Comparison of ENCODE assay signal across 13 cellular contexts in the genomic region with DNA sequence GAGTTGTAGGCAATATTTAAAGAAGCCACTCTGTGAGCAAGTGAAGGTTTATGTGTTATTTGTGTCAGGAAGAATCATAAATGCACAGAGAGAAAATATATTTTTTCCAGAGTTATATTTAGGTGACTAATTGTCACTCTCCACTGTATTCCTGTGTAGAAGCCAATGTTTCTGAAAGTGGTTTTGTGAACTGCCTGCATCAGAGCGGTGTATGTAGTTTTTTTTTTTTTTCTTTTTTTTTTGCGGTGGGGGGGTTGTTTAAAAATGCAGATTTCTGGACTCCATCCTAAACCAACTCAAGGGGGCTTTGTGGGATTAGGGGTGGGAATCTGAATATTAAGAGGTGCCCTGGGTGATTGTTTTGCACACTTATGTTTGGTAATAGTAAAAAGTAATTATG.
DNase-seq lines count a peak whose midpoint lies in the region; FAIRE-seq and TF ChIP-seq lines count a peak whose summit lies in the region.
"Had no signal": no experiment of that assay in that cellular context is flagged by ENCODE, and none has a peak within 500 bp of the region (broad histone marks: within the 10 kb centered on the region; RNA-seq: fewer than 3 reads in every experiment).

No MANE protein-coding gene starts in this region.

- H3K27ac ChIP-seq in KMS-11 (no peak overlapping the region), astrocyte (ENCODE audit: low read depth, low read length) (no peak overlapping the region)
- H3K27ac ChIP-seq: C4-2B had no signal

- H3K4me2 ChIP-seq in KMS-11: peak overlapping the region; percentile 55; the same call in 1 of the 2 replicates
- no peak overlapping the region for H3K4me2 ChIP-seq in astrocyte (ENCODE audit: low read length)

- H3K9me3 Mint-ChIP-seq in astrocyte (ENCODE audit: unreplicated experiment): peaks cover 2% of the 10 kb centered on the region
- H3K9me3 Mint-ChIP-seq in nephron: no peaks in the 10 kb centered on the region

- H3K27me3 ChIP-seq in KMS-11 (ENCODE audit: insufficient read depth, low read depth) (no peaks in the 10 kb centered on the region), astrocyte (ENCODE audit: insufficient read depth, low read length) (no peaks in the 10 kb centered on the region)

- peak overlapping the region; percentile 93 for H3K27ac Mint-ChIP-seq in astrocyte (ENCODE audit: unreplicated experiment)
- H3K27ac Mint-ChIP-seq in nephron: peak overlapping the region; percentile 11 to 40 (median 40)

- H3K4me3 ChIP-seq in KMS-11 (IDR thresholded peaks at IDR 0.05; ENCODE audit: insufficient read depth, low read depth, low read length) (no peak overlapping the region), astrocyte (ENCODE audit: insufficient read depth, low read depth, low read length) (no peak overlapping the region)

- no peaks in the 10 kb centered on the region for H3K36me3 Mint-ChIP-seq in astrocyte (ENCODE audit: low read depth, unreplicated experiment)
- H3K36me3 Mint-ChIP-seq in nephron (ENCODE audit: low read depth): peaks cover 16% of the 10 kb centered on the region

- peaks cover 45% of the 10 kb centered on the region for H3K4me1 Mint-ChIP-seq in astrocyte (ENCODE audit: low read depth, unreplicated experiment)
- H3K4me1 Mint-ChIP-seq in nephron: peaks cover 40% of the 10 kb centered on the region

- DNase-seq in astrocyte (ENCODE audit: low read depth): no peak
- no peak for DNase-seq in medulla oblongata (ENCODE audit: extremely low spot score)
- no peak for DNase-seq in stimulated activated CD4-positive, alpha-beta T cell treated with anti-CD3 and anti-CD28 coated beads, Interleukin-2, amount 100 ng/mL, for 48 hours
- DNase-seq in NCI-H1417 (lab: John Stamatoyannopoulos, UW): no peak
- no peak for DNase-seq in NCI-H2081 treated with DMSO at 0.1 percent for 48 hours (lab: John Stamatoyannopoulos, UW)
- DNase-seq: H7, Karpas-422, NCI-H2227 treated with DMSO at 0.1 percent for 48 hours, NCI-H526, PC-3 had no signal

- FAIRE-seq in astrocyte (lab: Jason Lieb, UNC): no peak

- no peaks in the 10 kb centered on the region for H3K36me3 ChIP-seq in KMS-11 (ENCODE audit: insufficient read depth)
- H3K36me3 ChIP-seq in astrocyte (ENCODE audit: insufficient read depth, low read length): no peaks in the 10 kb centered on the region

- no peaks in the 10 kb centered on the region for H4K20me1 ChIP-seq in KMS-11 (ENCODE audit: insufficient read depth)
- H4K20me1 ChIP-seq in astrocyte (ENCODE audit: insufficient read depth, low read length): no peaks in the 10 kb centered on the region

- H3K9me3 ChIP-seq in astrocyte (ENCODE audit: insufficient read depth, low read depth, low read length): no peaks in the 10 kb centered on the region

- no peak overlapping the region for H2AFZ ChIP-seq in KMS-11 (ENCODE audit: low read depth)
- H2AFZ ChIP-seq in astrocyte (ENCODE audit: low read depth, low read length): no peak overlapping the region

- no peak overlapping the region for H3K4me3 Mint-ChIP-seq in astrocyte (ENCODE audit: unreplicated experiment)
- H3K4me3 Mint-ChIP-seq in nephron: no peak overlapping the region

- H3K4me1 ChIP-seq in KMS-11 (ENCODE audit: low read depth, poor library complexity, severe bottlenecking) (peaks cover 50% of the 10 kb centered on the region), astrocyte (ENCODE audit: insufficient read depth, low read length) (peaks cover 33% of the 10 kb centered on the region)

- no peaks in the 10 kb centered on the region for H3K79me2 ChIP-seq in KMS-11 (ENCODE audit: insufficient read depth, low read depth)
- H3K79me2 ChIP-seq in astrocyte (ENCODE audit: insufficient read depth, low read length): no peaks in the 10 kb centered on the region

- no peak overlapping the region for H3K9ac ChIP-seq in KMS-11
- no peak overlapping the region for H3K9ac ChIP-seq in astrocyte (ENCODE audit: low read length)

- TF ChIP-seq CTCF in KMS-11 (conservative IDR thresholded peaks at IDR 0.05; ENCODE audit: low read depth, low read length) (no peak), astrocyte (IDR thresholded peaks at IDR 0.05; ENCODE audit: insufficient read depth, low read depth, low read length) (no peak), nephron (IDR thresholded peaks at IDR 0.05; ENCODE audit: unreplicated experiment in 3 of 3) (no peak)

- H3K27me3 Mint-ChIP-seq in astrocyte (ENCODE audit: low read depth, unreplicated experiment) (no peaks in the 10 kb centered on the region), nephron (ENCODE audit: low read depth) (no peaks in the 10 kb centered on the region)
